Comparison of ENCODE assay signal across 8 cellular contexts in genomic region chr17:33725675-33726271, GRCh38.
DNase-seq lines count a peak whose midpoint lies in the region; ATAC-seq, FAIRE-seq and TF ChIP-seq lines count a peak whose summit lies in the region.

No MANE protein-coding gene starts in this region.

- dilution Hi-C loops in keratinocyte (cut with MboI; ENCODE audit: extremely low pct_ligation_motif_present, low sequenced_read_pairs) = no loop called here

- no peak overlapping the region for H3K27ac ChIP-seq in keratinocyte (ENCODE audit: control insufficient read depth, insufficient read depth, low read length)

- no peaks in the 10 kb centered on the region for H3K9me3 ChIP-seq in MG63
- no peaks in the 10 kb centered on the region for H3K9me3 ChIP-seq in keratinocyte (ENCODE audit: control insufficient read depth, low read depth, low read length)

- no peak for ATAC-seq in GM18870 (IDR thresholded peaks at IDR 0.05; ENCODE audit: unreplicated experiment)

- H4K20me1 ChIP-seq in keratinocyte (ENCODE audit: control insufficient read depth, extremely low read depth, insufficient read depth, low read length) = no peaks in the 10 kb centered on the region

- H3K79me2 ChIP-seq in keratinocyte (ENCODE audit: control insufficient read depth, insufficient read depth, low read length) = no peaks in the 10 kb centered on the region

- FAIRE-seq in keratinocyte (lab: Jason Lieb, UNC) (no peak), urothelium cell line (lab: Jason Lieb, UNC) (no peak)

- H2AFZ ChIP-seq in keratinocyte (ENCODE audit: control insufficient read depth, low read length) = no peak overlapping the region

- H3K4me2 ChIP-seq in keratinocyte (ENCODE audit: control insufficient read depth, extremely low read depth, insufficient read depth, low read depth, low read length) = no peak overlapping the region

- TF ChIP-seq CTCF in keratinocyte (optimal IDR thresholded peaks at IDR 0.05 in 1 of 3, IDR thresholded peaks at IDR 0.05 in 1 of 3, conservative IDR thresholded peaks at IDR 0.05 in 1 of 3; ENCODE audit: extremely low read depth in 1 of 3, insufficient read depth in 2 of 3, low read length in 3 of 3) = peak; percentile 71 to 88 (median 83)

- DNase-seq in activated CD4-positive, alpha-beta T cell treated with anti-CD3 and anti-CD28 coated beads for 48 hours = peak; percentile 34
- DNase-seq in activated CD4-positive, alpha-beta T cell treated with anti-CD3 and anti-CD28 coated beads for 4 hours = no peak
- DNase-seq in MG63 (peak; percentile 24), keratinocyte (ENCODE audit: low read depth, low spot score) (no peak), urothelium cell line (ENCODE audit: low spot score) (peak; percentile 42), NOMO-1 treated with DMSO at 0.1 percent for 48 hours (lab: John Stamatoyannopoulos, UW; ENCODE audit: unreplicated experiment) (no peak)
- DNase-seq in activated T-cell treated with anti-CD3 and anti-CD28 coated beads, Interleukin-2, amount 50 U/mL, for 48 hours = peak; percentile 36 to 37

- H3K4me1 ChIP-seq in keratinocyte (ENCODE audit: control insufficient read depth, extremely low read depth, insufficient read depth, low read length) = no peaks in the 10 kb centered on the region

- H3K9me1 ChIP-seq in keratinocyte (ENCODE audit: control insufficient read depth, extremely low read depth, insufficient read depth, low read length) = no peaks in the 10 kb centered on the region

- H3K4me3 ChIP-seq in MG63 = no peak overlapping the region
- no peak overlapping the region for H3K4me3 ChIP-seq in keratinocyte (ENCODE audit: control insufficient read depth in 2 of 3, extremely low read depth in 1 of 3, insufficient read depth in 2 of 3, low read depth in 1 of 3, low read length in 3 of 3)

- H3K9ac ChIP-seq in keratinocyte (ENCODE audit: control insufficient read depth, extremely low read depth, insufficient read depth, low read length) = no peak overlapping the region

- H3K36me3 ChIP-seq in MG63 (no peaks in the 10 kb centered on the region), keratinocyte (ENCODE audit: control insufficient read depth in 2 of 2, extremely low read depth in 1 of 2, insufficient read depth in 2 of 2, low read length in 2 of 2) (no peaks in the 10 kb centered on the region)

- H3K27me3 ChIP-seq in MG63 (0 out of 2 replicates have a peak, but pooled peaks cover 4% of the 10 kb centered on the region), keratinocyte (ENCODE audit: control insufficient read depth, extremely low read depth, insufficient read depth, low read length) (peaks cover 3% of the 10 kb centered on the region)

Comparison
In these comparisons a context has a peak if more than half of its experiments do, and no peak if none do; other contexts are left out.
1. DNase-seq: peak in activated CD4-positive, alpha-beta T cell treated with anti-CD3 and anti-CD28 coated beads for 48 hours (single experiment), MG63 (single experiment), activated T-cell treated with anti-CD3 and anti-CD28 coated beads, Interleukin-2, amount 50 U/mL, for 48 hours (2 of 2) and urothelium cell line (single experiment); none in activated CD4-positive, alpha-beta T cell treated with anti-CD3 and anti-CD28 coated beads for 4 hours (0 of 2), keratinocyte (single experiment) and NOMO-1 treated with DMSO at 0.1 percent for 48 hours (single experiment).